Comparison of ENCODE assay signal across 18 cellular contexts in the genomic region with DNA sequence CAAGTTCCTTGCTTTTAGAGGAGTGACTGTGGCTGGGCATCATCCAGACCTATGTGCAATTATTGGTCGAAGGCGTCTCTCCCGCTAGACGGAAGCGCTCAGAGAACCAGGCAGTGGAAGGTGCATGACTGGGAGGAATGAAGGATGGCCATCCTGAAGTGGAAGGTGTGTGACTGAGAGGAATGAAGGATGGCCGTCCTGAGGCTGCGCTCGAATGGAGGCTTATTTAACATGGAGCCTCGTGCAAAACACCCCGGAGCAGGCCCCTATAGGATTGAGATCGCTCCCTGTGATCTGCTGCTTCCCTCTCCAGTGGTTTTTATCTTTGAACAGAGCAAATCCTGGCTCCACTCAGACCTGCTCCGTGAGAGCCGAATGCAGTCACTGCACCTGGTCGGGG.
DNase-seq lines count a peak whose midpoint lies in the region; ATAC-seq and TF ChIP-seq lines count a peak whose summit lies in the region.
"Had no signal": no experiment of that assay in that cellular context is flagged by ENCODE, and none has a peak within 500 bp of the region (broad histone marks: within the 10 kb centered on the region; RNA-seq: fewer than 3 reads in every experiment).

No MANE protein-coding gene starts in this region.

- H3K27me3 ChIP-seq in OCI-LY3 (ENCODE audit: low read depth, low read length) (no peaks in the 10 kb centered on the region), A673 (replicated peaks; ENCODE audit: insufficient read depth, low read depth, low read length, poor library complexity) (no peaks in the 10 kb centered on the region)
- H3K27me3 ChIP-seq: esophagus squamous epithelium, SJSA1, vagina had no signal

- H3K9me3 Mint-ChIP-seq in activated T-cell treated with anti-CD3 and anti-CD28 coated beads, Interleukin-2, amount 50 U/mL, for 72 hours, result no peaks in the 10 kb centered on the region
- no peaks in the 10 kb centered on the region for H3K9me3 Mint-ChIP-seq in immature natural killer cell
- peaks cover 0 to 2% of the 10 kb centered on the region in 2 donors for H3K9me3 Mint-ChIP-seq in stimulated activated naive B cell treated with anti-CD40 and anti-IgM and Interleukin-4, amounts not matched to agents 10 μg/mL and 1 μg/mL and 100 μg/mL, for 72 hours

- H4K20me1 ChIP-seq in OCI-LY3 (ENCODE audit: insufficient read depth, low read length), result no peaks in the 10 kb centered on the region

- peaks cover 0 to 1% of the 10 kb centered on the region in 2 donors for H3K36me3 Mint-ChIP-seq in activated T-cell treated with anti-CD3 and anti-CD28 coated beads, Interleukin-2, amount 50 U/mL, for 72 hours (ENCODE audit: insufficient read depth in 2 of 2)
- no peaks in the 10 kb centered on the region for H3K36me3 Mint-ChIP-seq in immature natural killer cell
- H3K36me3 Mint-ChIP-seq in stimulated activated naive B cell treated with anti-CD40 and anti-IgM and Interleukin-4, amounts not matched to agents 10 μg/mL and 1 μg/mL and 100 μg/mL, for 72 hours, result peaks cover 4 to 9% of the 10 kb centered on the region in 2 donors

- H3K4me1 ChIP-seq in OCI-LY3 (ENCODE audit: low read length) (peaks cover 97% of the 10 kb centered on the region), A673 (ENCODE audit: insufficient read depth, low read length, poor library complexity, severe bottlenecking) (peaks cover 4% of the 10 kb centered on the region)
- H3K4me1 ChIP-seq: HAP-1 had no signal

- no peak overlapping the region for H2AFZ ChIP-seq in OCI-LY3 (ENCODE audit: low read depth, low read length)

- H3K79me2 ChIP-seq in OCI-LY3 (ENCODE audit: low read length), result peaks cover 46% of the 10 kb centered on the region

- H3K27me3 Mint-ChIP-seq in activated T-cell treated with anti-CD3 and anti-CD28 coated beads, Interleukin-2, amount 50 U/mL, for 72 hours (ENCODE audit: low read depth), result no peaks in the 10 kb centered on the region
- H3K27me3 Mint-ChIP-seq in immature natural killer cell (ENCODE audit: low read depth in 3 of 3), result peaks cover 4 to 15% (median 6%) of the 10 kb centered on the region in 3 donors
- H3K27me3 Mint-ChIP-seq in stimulated activated naive B cell treated with anti-CD40 and anti-IgM and Interleukin-4, amounts not matched to agents 10 μg/mL and 1 μg/mL and 100 μg/mL, for 72 hours, result peaks cover 18 to 38% of the 10 kb centered on the region in 2 donors

- no peak for DNase-seq in activated T-cell treated with anti-CD3 and anti-CD28 coated beads, Interleukin-2, amount 50 U/mL, for 72 hours
- DNase-seq in activated T-cell treated with anti-CD3 and anti-CD28 coated beads for 4 hours, result no peak
- no peak for DNase-seq in immature natural killer cell
- DNase-seq in stimulated activated naive B cell treated with anti-CD40 and anti-IgM and Interleukin-4, amounts not matched to agents 10 μg/mL and 1 μg/mL and 100 μg/mL, for 72 hours, result no peak
- DNase-seq in A673 (ENCODE audit: low spot score), result no peak
- DNase-seq in SHP77 (lab: John Stamatoyannopoulos, UW), result no peak
- no peak for DNase-seq in NCI-H146 (lab: John Stamatoyannopoulos, UW)
- DNase-seq: Calu3; esophagus squamous epithelium; GDM1; glutamatergic neuron; NCI-H187 treated with DMSO at 0.1 percent for 48 hours; NCI-H446 treated with DMSO at 0.1 percent for 48 hours; stimulated activated CD4-positive, alpha-beta T cell treated with anti-CD3 and anti-CD28 coated beads, Interleukin-15, amount 100 ng/mL, for 24 hours had no signal

- H3K9me3 ChIP-seq in OCI-LY3 (ENCODE audit: insufficient read depth, low read length), result no peaks in the 10 kb centered on the region
- no peaks in the 10 kb centered on the region for H3K9me3 ChIP-seq in A673 (ENCODE audit: low read depth, low read length, poor library complexity, severe bottlenecking)
- H3K9me3 ChIP-seq: esophagus squamous epithelium, HAP-1, SJSA1, vagina had no signal

- H3K36me3 ChIP-seq in OCI-LY3 (replicated peaks; ENCODE audit: low read depth, low read length), result peaks cover 22% of the 10 kb centered on the region
- no peaks in the 10 kb centered on the region for H3K36me3 ChIP-seq in A673 (ENCODE audit: insufficient read depth, low read length, poor library complexity, severe bottlenecking)
- H3K36me3 ChIP-seq: esophagus squamous epithelium, HAP-1, SJSA1, vagina had no signal

- ATAC-seq in activated T-cell treated with anti-CD3 and anti-CD28 coated beads, Interleukin-2, amount 50 U/mL, for 72 hours (replicated peaks in 1 of 2), result no peak
- ATAC-seq in stimulated activated naive B cell treated with anti-CD40 and anti-IgM and Interleukin-4, amounts not matched to agents 10 μg/mL and 1 μg/mL and 100 μg/mL, for 72 hours (replicated peaks), result no peak

- H3K4me3 ChIP-seq in OCI-LY3 (ENCODE audit: low read length), result peak overlapping the region; percentile 35; the same call in 1 of the 2 replicates
- no peak overlapping the region for H3K4me3 ChIP-seq in A673 (ENCODE audit: low read depth, low read length, poor library complexity, severe bottlenecking)
- H3K4me3 ChIP-seq: esophagus squamous epithelium, HAP-1, SJSA1, vagina had no signal

- POLR2A ChIA-PET in A673 (lab: Charles Lee; ENCODE audit: low non-redundant PET), result no interaction called here

- peak overlapping the region; percentile 75 for H3K4me2 ChIP-seq in OCI-LY3 (ENCODE audit: low read length)

- no TSS peak for BruUV-seq in A673 (replicated peaks; lab: Mats Ljungman, UMichigan)

- CTCF ChIA-PET in A673 (lab: Charles Lee), result no interaction called here

- peak overlapping the region; percentile 92 for H3K9ac ChIP-seq in OCI-LY3 (ENCODE audit: low read length)

- H3K4me1 Mint-ChIP-seq in activated T-cell treated with anti-CD3 and anti-CD28 coated beads, Interleukin-2, amount 50 U/mL, for 72 hours (ENCODE audit: low read depth), result peaks cover 94% of the 10 kb centered on the region
- peaks cover 87 to 95% of the 10 kb centered on the region in 2 donors for H3K4me1 Mint-ChIP-seq in immature natural killer cell
- H3K4me1 Mint-ChIP-seq in stimulated activated naive B cell treated with anti-CD40 and anti-IgM and Interleukin-4, amounts not matched to agents 10 μg/mL and 1 μg/mL and 100 μg/mL, for 72 hours, result peaks cover 69 to 96% of the 10 kb centered on the region in 2 donors

- intact Hi-C loops in A673 (cut with micrococcal nuclease; ENCODE audit: unreplicated experiment), result no loop called here

- H3K27ac Mint-ChIP-seq in activated T-cell treated with anti-CD3 and anti-CD28 coated beads, Interleukin-2, amount 50 U/mL, for 72 hours, result no peak overlapping the region
- peak overlapping the region in 5 of 6 donors; percentile 60 to 100 (median 82) for H3K27ac Mint-ChIP-seq in immature natural killer cell
- peak overlapping the region; percentile 80 for H3K27ac Mint-ChIP-seq in stimulated activated naive B cell treated with anti-CD40 and anti-IgM and Interleukin-4, amounts not matched to agents 10 μg/mL and 1 μg/mL and 100 μg/mL, for 72 hours

- H3K27ac ChIP-seq in OCI-LY3 (ENCODE audit: low read length), result peak overlapping the region; percentile 98
- H3K27ac ChIP-seq in A673 (ENCODE audit: low read depth, low read length, poor library complexity, severe bottlenecking), result no peak overlapping the region
- H3K27ac ChIP-seq: SJSA1, vagina had no signal

- H3K4me3 Mint-ChIP-seq in activated T-cell treated with anti-CD3 and anti-CD28 coated beads, Interleukin-2, amount 50 U/mL, for 72 hours, result peak overlapping the region; percentile 81 to 84
- peak overlapping the region; percentile 19 to 66 (median 33) for H3K4me3 Mint-ChIP-seq in immature natural killer cell
- H3K4me3 Mint-ChIP-seq in stimulated activated naive B cell treated with anti-CD40 and anti-IgM and Interleukin-4, amounts not matched to agents 10 μg/mL and 1 μg/mL and 100 μg/mL, for 72 hours, result peak overlapping the region; percentile 43 to 60

- TF ChIP-seq CTCF in OCI-LY3 (IDR thresholded peaks at IDR 0.05; ENCODE audit: low read depth, low read length), result no peak
- no peak for TF ChIP-seq CTCF in A673 (conservative IDR thresholded peaks at IDR 0.05; ENCODE audit: low read depth, low read length)
